Comparison of ENCODE assay signal across 20 cellular contexts in genomic region chr9:70613024-70613768, GRCh38.
DNase-seq lines count a peak whose midpoint lies in the region; ATAC-seq and TF ChIP-seq lines count a peak whose summit lies in the region.
"Had no signal": no experiment of that assay in that cellular context is flagged by ENCODE, and none has a peak within 500 bp of the region (broad histone marks: within the 10 kb centered on the region; RNA-seq: fewer than 3 reads in every experiment).

No MANE protein-coding gene starts in this region.

- no peak overlapping the region for H3K4me3 ChIP-seq in liver (ENCODE audit: low read depth in 1 of 3, low read length in 3 of 3)
- H3K4me3 ChIP-seq in right lobe of liver: no peak overlapping the region
- no peak overlapping the region for H3K4me3 ChIP-seq in endodermal cell (ENCODE audit: low read length)
- H3K4me3 ChIP-seq in gastrocnemius medialis: no peak overlapping the region
- no peak overlapping the region for H3K4me3 ChIP-seq in SJCRH30
- H3K4me3 ChIP-seq: Peyer's patch had no signal

- WGBS in liver: 82% methylated on average over 4 of the region's 4 CpGs
- WGBS in right lobe of liver (ENCODE audit: insufficient coverage, low coverage, low lambda C conversion rate, missing lambda C conversion rate): 63% methylated on average over 4 of the region's 4 CpGs
- 84 to 96% methylated on average over 3 to 4 of the region's 4 CpGs for WGBS in endodermal cell (ENCODE audit: insufficient coverage in 1 of 2, insufficient read length in 1 of 2), 2 experiments

- H3K27ac Mint-ChIP-seq in endodermal cell: no peak overlapping the region

- ATAC-seq in right lobe of liver (no peak), gastrocnemius medialis (no peak), left colon (no peak), GM21526 (IDR thresholded peaks at IDR 0.05; ENCODE audit: low FRiP score, unreplicated experiment) (no peak)
- ATAC-seq: HCT116 had no signal

- no peak overlapping the region for H3K4me3 Mint-ChIP-seq in endodermal cell
- H3K4me3 Mint-ChIP-seq: CD4-positive, CD25-positive, alpha-beta regulatory T cell had no signal

- in situ Hi-C loops in gastrocnemius medialis (cut with MboI; ENCODE audit: low sequenced_read_pairs in 4 of 4): loop anchor here in 2 of 4 donors (25.0 kb wide), 2 partner anchors 626 to 1226 kb away; no protein-coding TSS in a partner anchor

- H3K9me3 Mint-ChIP-seq in endodermal cell: no peaks in the 10 kb centered on the region
- H3K9me3 Mint-ChIP-seq: CD4-positive, CD25-positive, alpha-beta regulatory T cell had no signal

- H3K9ac ChIP-seq in liver (ENCODE audit: low read depth in 1 of 2, low read length in 2 of 2) (no peak overlapping the region), endodermal cell (ENCODE audit: extremely low read depth, low read length, poor library complexity, severe bottlenecking) (no peak overlapping the region)

- no peaks in the 10 kb centered on the region for H3K4me1 ChIP-seq in liver (ENCODE audit: control insufficient read depth in 4 of 4, insufficient read depth in 4 of 4, low read length in 3 of 4)
- no peaks in the 10 kb centered on the region for H3K4me1 ChIP-seq in right lobe of liver
- H3K4me1 ChIP-seq in endodermal cell (ENCODE audit: control insufficient read depth, insufficient read depth, low read length): no peaks in the 10 kb centered on the region
- H3K4me1 ChIP-seq in gastrocnemius medialis: peaks cover 64 to 68% of the 10 kb centered on the region in 2 donors
- peaks cover 28% of the 10 kb centered on the region for H3K4me1 ChIP-seq in SJCRH30
- H3K4me1 ChIP-seq: Peyer's patch had no signal

- TF ChIP-seq CTCF in liver (IDR thresholded peaks at IDR 0.05; ENCODE audit: low read depth, low read length, missing input control): no peak
- TF ChIP-seq CTCF in right lobe of liver (IDR thresholded peaks at IDR 0.05): no peak
- TF ChIP-seq CTCF in endodermal cell (conservative IDR thresholded peaks at IDR 0.05): no peak
- no peak for TF ChIP-seq CTCF in gastrocnemius medialis (IDR thresholded peaks at IDR 0.05 in 4 of 5, conservative IDR thresholded peaks at IDR 0.05 in 1 of 5)

- DNase-seq in right lobe of liver: no peak
- DNase-seq in endodermal cell: no peak
- DNase-seq in gastrocnemius medialis: no peak
- DNase-seq in left colon: no peak
- DNase-seq in SJCRH30: no peak
- DNase-seq in stimulated activated naive CD4-positive, alpha-beta T cell treated with Interleukin-2 at 50 U/mL for 16 hours (lab: John Stamatoyannopoulos, UW): no peak
- DNase-seq: BE2C; CD4-positive, CD25-positive, alpha-beta regulatory T cell; COR-L47; GF-D8; GOT3; NCI-H1092 treated with DMSO at 0.1 percent for 48 hours; NCI-H2081; NCI-H2171 treated with DMSO at 0.1 percent for 48 hours; NCI-H446; Peyer's patch; Right ventricle myocardium superior had no signal

- TF ChIP-seq RAD21 in liver (IDR thresholded peaks at IDR 0.05): no peak

- H3K36me3 ChIP-seq in liver (ENCODE audit: control insufficient read depth in 4 of 4, insufficient read depth in 3 of 4, low read depth in 1 of 4, low read length in 3 of 4): no peaks in the 10 kb centered on the region
- no peaks in the 10 kb centered on the region for H3K36me3 ChIP-seq in right lobe of liver
- H3K36me3 ChIP-seq in endodermal cell (ENCODE audit: control insufficient read depth, insufficient read depth, low read length): no peaks in the 10 kb centered on the region
- no peaks in the 10 kb centered on the region for H3K36me3 ChIP-seq in gastrocnemius medialis
- H3K36me3 ChIP-seq in SJCRH30: no peaks in the 10 kb centered on the region
- H3K36me3 ChIP-seq: BE2C, Peyer's patch had no signal

- H3K36me3 Mint-ChIP-seq in endodermal cell (ENCODE audit: low read depth): no peaks in the 10 kb centered on the region
- H3K36me3 Mint-ChIP-seq: CD4-positive, CD25-positive, alpha-beta regulatory T cell had no signal

- intact Hi-C loops in right lobe of liver (cut with DNase I): no loop called here
- intact Hi-C loops in gastrocnemius medialis (cut with DNase I; ENCODE audit: low total_unique reads): loop anchor here (10.0 kb wide), 2 partner anchors 1152 to 1228 kb away; partner anchors contain the start of gene CEMIP2
- intact Hi-C loops in left colon (cut with DNase I, micrococcal nuclease): no loop called here

- H3K27me3 ChIP-seq in liver (ENCODE audit: control insufficient read depth in 4 of 4, insufficient read depth in 4 of 4, low read length in 3 of 4) (no peaks in the 10 kb centered on the region), right lobe of liver (no peaks in the 10 kb centered on the region), endodermal cell (ENCODE audit: control insufficient read depth, insufficient read depth, low read length, poor library complexity, severe bottlenecking) (no peaks in the 10 kb centered on the region), gastrocnemius medialis (no peaks in the 10 kb centered on the region), SJCRH30 (no peaks in the 10 kb centered on the region)
- H3K27me3 ChIP-seq: BE2C, Peyer's patch had no signal

- TF ChIP-seq POLR2A in right lobe of liver (IDR thresholded peaks at IDR 0.05) (no peak), gastrocnemius medialis (IDR thresholded peaks at IDR 0.05) (no peak)

- no peaks in the 10 kb centered on the region for H3K4me1 Mint-ChIP-seq in endodermal cell
- H3K4me1 Mint-ChIP-seq: CD4-positive, CD25-positive, alpha-beta regulatory T cell had no signal

- H3K27me3 Mint-ChIP-seq in endodermal cell (ENCODE audit: insufficient read depth): no peaks in the 10 kb centered on the region

- no peaks in the 10 kb centered on the region for H3K9me3 ChIP-seq in liver (ENCODE audit: control insufficient read depth in 4 of 4, low read length in 3 of 4)
- no peaks in the 10 kb centered on the region for H3K9me3 ChIP-seq in right lobe of liver
- no peaks in the 10 kb centered on the region for H3K9me3 ChIP-seq in endodermal cell (ENCODE audit: control insufficient read depth, low read length)
- no peaks in the 10 kb centered on the region for H3K9me3 ChIP-seq in gastrocnemius medialis
- no peaks in the 10 kb centered on the region for H3K9me3 ChIP-seq in SJCRH30 (replicated peaks)
- H3K9me3 ChIP-seq: BE2C, Peyer's patch had no signal

- no peak overlapping the region for H3K27ac ChIP-seq in liver (ENCODE audit: low read depth in 1 of 2, low read length in 2 of 2)
- H3K27ac ChIP-seq in right lobe of liver: no peak overlapping the region
- H3K27ac ChIP-seq in endodermal cell (ENCODE audit: low read depth, low read length): peak overlapping the region; percentile 19
- peak overlapping the region; percentile 74 to 83 (median 78) for H3K27ac ChIP-seq in gastrocnemius medialis
- no peak overlapping the region for H3K27ac ChIP-seq in SJCRH30
- H3K27ac ChIP-seq: Peyer's patch had no signal

TF ChIP-seq in liver, 16 proteins besides CTCF, POLR2A, EP300 and RAD21 (continues in another document):
- TF ChIP-seq MAX (IDR thresholded peaks at IDR 0.05) (no peak), YY1 (IDR thresholded peaks at IDR 0.05) (no peak), HNF4A (conservative IDR thresholded peaks at IDR 0.05) (no peak), ZBTB33 (IDR thresholded peaks at IDR 0.05) (no peak), NR2F2 (IDR thresholded peaks at IDR 0.05) (no peak), TAF1 (conservative IDR thresholded peaks at IDR 0.05) (no peak), EGR1 (IDR thresholded peaks at IDR 0.05; ENCODE audit: low read depth in 2 of 2) (no peak), SP1 (IDR thresholded peaks at IDR 0.05) (no peak), FOXA1 (IDR thresholded peaks at IDR 0.05) (no peak), GABPA (IDR thresholded peaks at IDR 0.05 in 1 of 2, conservative IDR thresholded peaks at IDR 0.05 in 1 of 2) (no peak), FOXA2 (IDR thresholded peaks at IDR 0.05) (no peak), JUND (IDR thresholded peaks at IDR 0.05) (no peak), RXRA (IDR thresholded peaks at IDR 0.05) (peak; percentile 12 to 44)

Comparison
In these comparisons a context has a peak if more than half of its experiments do, and no peak if none do; other contexts are left out.
1. H3K27ac ChIP-seq: peak in endodermal cell (single experiment) and gastrocnemius medialis (4 of 4); none in liver (0 of 2), right lobe of liver (0 of 3) and SJCRH30 (single experiment).